In genomic region chr21:43331962-43332458, GRCh38 we compare ENCODE assay signal across 10 cellular contexts.
DNase-seq lines count a peak whose midpoint lies in the region; ATAC-seq and TF ChIP-seq lines count a peak whose summit lies in the region.
"Had no signal": no experiment of that assay in that cellular context is flagged by ENCODE, and none has a peak within 500 bp of the region (broad histone marks: within the 10 kb centered on the region; RNA-seq: fewer than 3 reads in every experiment).

No MANE protein-coding gene starts in this region.

- peak overlapping the region; percentile 99 for H3K27ac Mint-ChIP-seq in Caco-2 (ENCODE audit: unreplicated experiment)
- H3K27ac Mint-ChIP-seq in activated T-helper 2 cell treated with anti-CD3 and anti-CD28 coated beads, Interferon-gamma antibody, Interleukin-2, Interleukin-4, amounts not matched to agents 10 μg/mL and 5 μg/mL and 100 μg/mL, durations not matched to agents 14 hours and 24 hours and 36 hours = no peak overlapping the region

- peaks cover 13% of the 10 kb centered on the region for H3K9me3 Mint-ChIP-seq in Caco-2 (ENCODE audit: unreplicated experiment)
- H3K9me3 Mint-ChIP-seq in activated T-helper 2 cell treated with anti-CD3 and anti-CD28 coated beads, Interferon-gamma antibody, Interleukin-2, Interleukin-4, amounts not matched to agents 10 μg/mL and 5 μg/mL and 100 μg/mL, durations not matched to agents 14 hours and 24 hours and 36 hours = peaks cover 13% of the 10 kb centered on the region

- H4K5ac ChIP-seq in mesendoderm (ENCODE audit: low read length) = no peak overlapping the region

- intact Hi-C loops in Caco-2 (cut with micrococcal nuclease; ENCODE audit: unreplicated experiment) = no loop called here
- intact Hi-C loops in activated T-helper 2 cell treated with anti-CD3 and anti-CD28 coated beads, Interferon-gamma antibody, Interleukin-2, Interleukin-4, amounts not matched to agents 10 μg/mL and 5 μg/mL and 100 μg/mL, durations not matched to agents 14 hours and 24 hours and 36 hours (cut with micrococcal nuclease) = no loop called here

- H2BK120ac ChIP-seq in mesendoderm (ENCODE audit: low read depth, low read length) = no peak overlapping the region

- no peaks in the 10 kb centered on the region for H3K79me2 ChIP-seq in osteoblast (ENCODE audit: insufficient read depth, low read length)
- no peaks in the 10 kb centered on the region for H3K79me2 ChIP-seq in mesendoderm (ENCODE audit: control insufficient read depth, insufficient read depth, low read length)

- H3K18ac ChIP-seq in mesendoderm (ENCODE audit: low read length) = no peak overlapping the region

- CTCF ChIA-PET in Caco-2 (lab: Charles Lee) = no interaction called here

- POLR2A ChIA-PET in Caco-2 (lab: Charles Lee) = interaction anchor here (0.7 kb wide), 1 partner anchor 11 kb away, joined by 3 read pairs; no protein-coding TSS in a partner anchor

- WGBS in mesendoderm (ENCODE audit: extremely low coverage, insufficient coverage, low lambda C conversion rate) = no CpG with 5 or more reads among the region's 14 CpGs

- no TSS peak for BruUV-seq in Caco-2 (replicated peaks; lab: Mats Ljungman, UMichigan)

- no peak overlapping the region for H4K8ac ChIP-seq in mesendoderm (ENCODE audit: low read depth, low read length)

- H3K79me1 ChIP-seq in mesendoderm (ENCODE audit: low read length) = no peaks in the 10 kb centered on the region

- no peak overlapping the region for H3K23ac ChIP-seq in mesendoderm (ENCODE audit: low read length)

- peak overlapping the region; percentile 74 for H3K4me3 Mint-ChIP-seq in Caco-2 (ENCODE audit: unreplicated experiment)
- no peak overlapping the region for H3K4me3 Mint-ChIP-seq in activated T-helper 2 cell treated with anti-CD3 and anti-CD28 coated beads, Interferon-gamma antibody, Interleukin-2, Interleukin-4, amounts not matched to agents 10 μg/mL and 5 μg/mL and 100 μg/mL, durations not matched to agents 14 hours and 24 hours and 36 hours (ENCODE audit: low read depth)

- H3K4me2 ChIP-seq in osteoblast (ENCODE audit: insufficient read depth, low read length) (no peak overlapping the region), mesendoderm (ENCODE audit: low read length) (no peak overlapping the region)

- TF ChIP-seq CTCF in Caco-2 (IDR thresholded peaks at IDR 0.05; ENCODE audit: insufficient read depth in 1 of 2, low read depth in 1 of 2, low read length in 1 of 2, severe bottlenecking in 1 of 2, unreplicated experiment in 1 of 2) (no peak), foreskin fibroblast (IDR thresholded peaks at IDR 0.05; ENCODE audit: low read depth, low read length) (no peak), osteoblast (IDR thresholded peaks at IDR 0.05; ENCODE audit: extremely low read depth, low read depth, low read length) (no peak)

- no peak overlapping the region for H3K9ac ChIP-seq in mesendoderm (ENCODE audit: low read length)

- no peak overlapping the region for H2BK5ac ChIP-seq in mesendoderm (ENCODE audit: low read length)

- H3K27me3 ChIP-seq in Caco-2 (replicated peaks; ENCODE audit: control insufficient read depth, insufficient read depth, low read length) = no peaks in the 10 kb centered on the region
- no peaks in the 10 kb centered on the region for H3K27me3 ChIP-seq in SJSA1 (replicated peaks)
- peaks cover 2% of the 10 kb centered on the region for H3K27me3 ChIP-seq in osteoblast (ENCODE audit: insufficient read depth, low read length)
- H3K27me3 ChIP-seq in mesendoderm (ENCODE audit: insufficient read depth, low read length, poor library complexity) = no peaks in the 10 kb centered on the region

- H3K56ac ChIP-seq in mesendoderm (ENCODE audit: low read length) = no peak overlapping the region

- no peaks in the 10 kb centered on the region for H4K20me1 ChIP-seq in osteoblast (ENCODE audit: insufficient read depth, low read length)

- H3K9me3 ChIP-seq in Caco-2 (no peaks in the 10 kb centered on the region), SJSA1 (replicated peaks) (no peaks in the 10 kb centered on the region), osteoblast (ENCODE audit: low read depth, low read length) (no peaks in the 10 kb centered on the region)

- no peak overlapping the region for H3K4ac ChIP-seq in mesendoderm (ENCODE audit: low read depth, low read length)

- no peak overlapping the region for H2BK15ac ChIP-seq in mesendoderm (replicated peaks; ENCODE audit: low read depth)

- no peak overlapping the region for H2AK5ac ChIP-seq in mesendoderm (ENCODE audit: low read length)

- H3K27me3 Mint-ChIP-seq in Caco-2 (ENCODE audit: insufficient read depth, unreplicated experiment) = no peaks in the 10 kb centered on the region
- peaks cover 2% of the 10 kb centered on the region for H3K27me3 Mint-ChIP-seq in activated T-helper 2 cell treated with anti-CD3 and anti-CD28 coated beads, Interferon-gamma antibody, Interleukin-2, Interleukin-4, amounts not matched to agents 10 μg/mL and 5 μg/mL and 100 μg/mL, durations not matched to agents 14 hours and 24 hours and 36 hours (ENCODE audit: low read depth)

- H3K36me3 Mint-ChIP-seq in Caco-2 (ENCODE audit: insufficient read depth, unreplicated experiment) = peaks cover 31% of the 10 kb centered on the region
- H3K36me3 Mint-ChIP-seq in activated T-helper 2 cell treated with anti-CD3 and anti-CD28 coated beads, Interferon-gamma antibody, Interleukin-2, Interleukin-4, amounts not matched to agents 10 μg/mL and 5 μg/mL and 100 μg/mL, durations not matched to agents 14 hours and 24 hours and 36 hours (ENCODE audit: low read depth) = no peaks in the 10 kb centered on the region

- H3K4me1 ChIP-seq in Caco-2 (peaks cover 26% of the 10 kb centered on the region), SJSA1 (replicated peaks) (peaks cover 64% of the 10 kb centered on the region), osteoblast (ENCODE audit: insufficient read depth, low read length) (peaks cover 22% of the 10 kb centered on the region), mesendoderm (ENCODE audit: control insufficient read depth, low read depth, low read length) (no peaks in the 10 kb centered on the region)

- DNase-seq in Caco-2 = peak in 1 of 2 experiments; percentile 59
- peak; percentile 92 to 94 for DNase-seq in SJSA1 (ENCODE audit: low read depth in 1 of 2, low spot score in 2 of 2)
- DNase-seq in foreskin fibroblast = peak; percentile 61 to 69
- peak; percentile 98 for DNase-seq in osteoblast (ENCODE audit: insufficient read length, low spot score, missing footprints)
- DNase-seq in NOMO-1 treated with DMSO at 0.1 percent for 48 hours (lab: John Stamatoyannopoulos, UW; ENCODE audit: unreplicated experiment) = no peak
- no peak for DNase-seq in activated T-helper 2 cell treated with anti-CD3 and anti-CD28 coated beads, Interferon-gamma antibody, Interleukin-2, Interleukin-4, amounts not matched to agents 10 μg/mL and 5 μg/mL and 100 μg/mL, durations not matched to agents 14 hours and 24 hours and 36 hours (ENCODE audit: low spot score)
- DNase-seq in mesendoderm = no peak
- DNase-seq: NCI-H1930; stimulated activated CD4-positive, alpha-beta T cell treated with anti-CD3 and anti-CD28 coated beads, Interleukin-1b, Interleukin-23, amount 100 ng/mL, for 48 hours had no signal

- ATAC-seq in GM21528 (IDR thresholded peaks at IDR 0.05; ENCODE audit: low FRiP score, unreplicated experiment) = no peak

- H3K4me3 ChIP-seq in Caco-2 (ENCODE audit: low read depth, low read length) (no peak overlapping the region), SJSA1 (no peak overlapping the region), foreskin fibroblast (ENCODE audit: low read depth in 1 of 2, low read length in 2 of 2) (no peak overlapping the region), osteoblast (ENCODE audit: insufficient read depth, low read length) (no peak overlapping the region), mesendoderm (ENCODE audit: low read length) (no peak overlapping the region)

- H3K4me1 Mint-ChIP-seq in Caco-2 (ENCODE audit: low read depth, unreplicated experiment) = peaks cover 29% of the 10 kb centered on the region
- no peaks in the 10 kb centered on the region for H3K4me1 Mint-ChIP-seq in activated T-helper 2 cell treated with anti-CD3 and anti-CD28 coated beads, Interferon-gamma antibody, Interleukin-2, Interleukin-4, amounts not matched to agents 10 μg/mL and 5 μg/mL and 100 μg/mL, durations not matched to agents 14 hours and 24 hours and 36 hours (ENCODE audit: low read depth)

- peak overlapping the region; percentile 99 for H3K27ac ChIP-seq in SJSA1
- H3K27ac ChIP-seq in osteoblast (ENCODE audit: low read depth, low read length) = peak overlapping the region; percentile 97
- no peak overlapping the region for H3K27ac ChIP-seq in mesendoderm (ENCODE audit: low read depth, low read length)

- H2AFZ ChIP-seq in osteoblast (ENCODE audit: low read length) = no peak overlapping the region

- H3K36me3 ChIP-seq in Caco-2 (ENCODE audit: control insufficient read depth, insufficient read depth, low read length) (no peaks in the 10 kb centered on the region), SJSA1 (no peaks in the 10 kb centered on the region), osteoblast (ENCODE audit: insufficient read depth, low read length) (no peaks in the 10 kb centered on the region), mesendoderm (ENCODE audit: control insufficient read depth, insufficient read depth, low read length) (no peaks in the 10 kb centered on the region)

Comparison
In these comparisons a context has a peak if more than half of its experiments do, and no peak if none do; other contexts are left out.
1. DNase-seq: peak in SJSA1 (2 of 2), foreskin fibroblast (2 of 2) and osteoblast (single experiment); none in NOMO-1 treated with DMSO at 0.1 percent for 48 hours (single experiment), activated T-helper 2 cell treated with anti-CD3 and anti-CD28 coated beads, Interferon-gamma antibody, Interleukin-2, Interleukin-4, amounts not matched to agents 10 μg/mL and 5 μg/mL and 100 μg/mL, durations not matched to agents 14 hours and 24 hours and 36 hours (single experiment) and mesendoderm (single experiment).